14 cellular contexts compared by ENCODE assay signal in the genomic region with DNA sequence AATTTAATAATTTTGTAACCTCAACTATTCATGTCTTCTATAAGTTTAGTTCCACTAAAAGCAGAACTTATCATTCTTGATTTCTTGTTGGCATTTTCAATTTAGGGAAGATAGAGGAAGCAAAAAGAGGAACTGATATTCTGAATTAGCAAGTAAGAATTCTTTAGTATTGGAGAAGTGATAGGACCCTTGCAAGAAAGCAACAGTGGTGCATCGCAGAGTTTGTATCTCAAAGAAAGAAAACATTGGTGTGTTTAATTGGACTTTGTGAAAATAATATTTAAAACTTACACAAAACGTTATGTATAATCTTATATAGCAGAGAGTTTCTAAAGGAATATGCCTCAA. TPM values are rescaled to one million over a fixed set of nuclear protein-coding genes. Genes with fewer than 3 reads are reported as not detected.
DNase-seq lines count a peak whose midpoint lies in the region; ATAC-seq, FAIRE-seq and TF ChIP-seq lines count a peak whose summit lies in the region.
"Had no signal": no experiment of that assay in that cellular context is flagged by ENCODE, and none has a peak within 500 bp of the region (broad histone marks: within the 10 kb centered on the region; RNA-seq: fewer than 3 reads in every experiment).

No MANE protein-coding gene starts in this region.

- no peak overlapping the region for H3K9ac ChIP-seq in kidney (ENCODE audit: low read length in 2 of 2)
- H3K9ac ChIP-seq: GM23248 had no signal

- DNase-seq in NOMO-1 treated with DMSO at 0.1 percent for 48 hours (lab: John Stamatoyannopoulos, UW; ENCODE audit: unreplicated experiment) (peak; percentile 96), middle frontal gyrus (ENCODE audit: extremely low spot score, low spot score) (no peak), kidney (no peak)
- DNase-seq in CD4-positive, alpha-beta memory T cell, result no peak
- DNase-seq: activated naive CD4-positive, alpha-beta T cell treated with Interleukin-2 at 50 U/mL for 16 hours; cortex of kidney; GM23248; head of caudate nucleus; stimulated activated naive CD4-positive, alpha-beta T cell treated with Interleukin-2 at 50 U/mL for 16 hours had no signal

- no peaks in the 10 kb centered on the region for H3K9me3 ChIP-seq in kidney (ENCODE audit: control insufficient read depth in 1 of 2, low read length in 2 of 2)
- no peaks in the 10 kb centered on the region for H3K9me3 ChIP-seq in CD4-positive, alpha-beta memory T cell (ENCODE audit: control insufficient read depth in 1 of 2, low read length in 2 of 2)

- no peak overlapping the region for H3K27ac ChIP-seq in kidney (ENCODE audit: low read depth in 2 of 2, low read length in 2 of 2)
- no peak overlapping the region for H3K27ac ChIP-seq in CD4-positive, alpha-beta memory T cell (ENCODE audit: low read depth, low read length)
- H3K27ac ChIP-seq: GM23248 had no signal

- H3K27ac Mint-ChIP-seq in stimulated activated memory B cell treated with anti-CD40 and anti-IgM and Interleukin-4, amounts not matched to agents 10 μg/mL and 1 μg/mL and 100 μg/mL, for 72 hours, result peak overlapping the region; percentile 73
- no peak overlapping the region for H3K27ac Mint-ChIP-seq in CD4-positive, alpha-beta memory T cell
- H3K27ac Mint-ChIP-seq: WTC11 had no signal

- peak; percentile 25 for ATAC-seq in GM19324 (IDR thresholded peaks at IDR 0.05; ENCODE audit: low FRiP score, unreplicated experiment)
- peak; percentile 78 for ATAC-seq in HG02885 (IDR thresholded peaks at IDR 0.05; ENCODE audit: poor library complexity, unreplicated experiment)
- ATAC-seq in stimulated activated memory B cell treated with anti-CD40 and anti-IgM and Interleukin-4, amounts not matched to agents 10 μg/mL and 1 μg/mL and 100 μg/mL, for 72 hours, result peak; percentile 86
- no peak for ATAC-seq in GM18873 (IDR thresholded peaks at IDR 0.05; ENCODE audit: low FRiP score, unreplicated experiment)
- ATAC-seq: WTC11 had no signal

- H3K27me3 ChIP-seq in CD4-positive, alpha-beta memory T cell (ENCODE audit: insufficient read depth, low read length), result no peaks in the 10 kb centered on the region

- no peaks in the 10 kb centered on the region for H3K27me3 Mint-ChIP-seq in stimulated activated memory B cell treated with anti-CD40 and anti-IgM and Interleukin-4, amounts not matched to agents 10 μg/mL and 1 μg/mL and 100 μg/mL, for 72 hours
- H3K27me3 Mint-ChIP-seq in CD4-positive, alpha-beta memory T cell, result no peaks in the 10 kb centered on the region

- TF ChIP-seq CTCF in kidney (IDR thresholded peaks at IDR 0.05; ENCODE audit: borderline replicate concordance, extremely low read depth, insufficient read depth), result no peak

- POLR2A ChIA-PET in CD4-positive, alpha-beta memory T cell (lab: Charles Lee; ENCODE audit: partially characterized antibody), result no interaction called here

- H3K4me1 ChIP-seq in kidney (ENCODE audit: control insufficient read depth in 1 of 2, insufficient read depth in 1 of 2, low read depth in 1 of 2, low read length in 2 of 2), result no peaks in the 10 kb centered on the region
- no peaks in the 10 kb centered on the region for H3K4me1 ChIP-seq in CD4-positive, alpha-beta memory T cell (ENCODE audit: insufficient read depth, low read length)

- peaks cover 16% of the 10 kb centered on the region for H3K36me3 Mint-ChIP-seq in stimulated activated memory B cell treated with anti-CD40 and anti-IgM and Interleukin-4, amounts not matched to agents 10 μg/mL and 1 μg/mL and 100 μg/mL, for 72 hours
- H3K36me3 Mint-ChIP-seq in CD4-positive, alpha-beta memory T cell, result peaks cover 38 to 58% of the 10 kb centered on the region in 2 donors

- no peak overlapping the region for H3K4me3 Mint-ChIP-seq in stimulated activated memory B cell treated with anti-CD40 and anti-IgM and Interleukin-4, amounts not matched to agents 10 μg/mL and 1 μg/mL and 100 μg/mL, for 72 hours
- H3K4me3 Mint-ChIP-seq in CD4-positive, alpha-beta memory T cell, result no peak overlapping the region
- H3K4me3 Mint-ChIP-seq: WTC11 had no signal

- peaks cover 6 to 14% of the 10 kb centered on the region in 2 donors for H3K36me3 ChIP-seq in kidney (ENCODE audit: control insufficient read depth in 1 of 2, insufficient read depth in 2 of 2, low read length in 2 of 2)
- H3K36me3 ChIP-seq in CD4-positive, alpha-beta memory T cell (ENCODE audit: insufficient read depth, low read length), result peaks cover 18% of the 10 kb centered on the region

- H3K4me3 ChIP-seq in kidney (ENCODE audit: low read length in 2 of 2), result no peak overlapping the region
- no peak overlapping the region for H3K4me3 ChIP-seq in CD4-positive, alpha-beta memory T cell (ENCODE audit: low read length in 2 of 2)
- H3K4me3 ChIP-seq: GM23248 had no signal

- intact Hi-C loops in kidney (cut with DNase I), result no loop called here
- intact Hi-C loops in CD4-positive, alpha-beta memory T cell (cut with micrococcal nuclease), result no loop called here

- H3K9me3 Mint-ChIP-seq in stimulated activated memory B cell treated with anti-CD40 and anti-IgM and Interleukin-4, amounts not matched to agents 10 μg/mL and 1 μg/mL and 100 μg/mL, for 72 hours, result no peaks in the 10 kb centered on the region
- no peaks in the 10 kb centered on the region for H3K9me3 Mint-ChIP-seq in CD4-positive, alpha-beta memory T cell
- H3K9me3 Mint-ChIP-seq: WTC11 had no signal

- no peak for FAIRE-seq in kidney (lab: Jason Lieb, UNC)

- CTCF ChIA-PET in CD4-positive, alpha-beta memory T cell (lab: Charles Lee; ENCODE audit: partially characterized antibody), result no interaction called here

- H3K4me1 Mint-ChIP-seq in stimulated activated memory B cell treated with anti-CD40 and anti-IgM and Interleukin-4, amounts not matched to agents 10 μg/mL and 1 μg/mL and 100 μg/mL, for 72 hours, result peaks cover 38% of the 10 kb centered on the region
- H3K4me1 Mint-ChIP-seq in CD4-positive, alpha-beta memory T cell, result peaks cover 0 to 1% (median 0%) of the 10 kb centered on the region in 4 donors
- H3K4me1 Mint-ChIP-seq: WTC11 had no signal

RNA-seq across cellular contexts. Expression of a gene that starts 36.5 kb away (rescaled TPM):
- 5.4 TPM for total RNA-seq in kidney
- polyA plus RNA-seq in kidney (ENCODE audit: insufficient read depth, low read depth, low replicate concordance), result 0.39 TPM
- total RNA-seq in CD4-positive, alpha-beta memory T cell, result 1 to 10 TPM; 1.3 TPM
- 1 to 10 TPM in 1 of 2 donors, under 1 TPM in 1; 0.49 to 6.5 TPM for polyA plus RNA-seq in CD4-positive, alpha-beta memory T cell
